Comparison of ENCODE assay signal across 30 cellular contexts in genomic region chr1:18481921-18482701, GRCh38. TPM values are rescaled to one million over a fixed set of nuclear protein-coding genes. Genes with fewer than 3 reads are reported as not detected.
DNase-seq lines count a peak whose midpoint lies in the region; ATAC-seq, FAIRE-seq and TF ChIP-seq lines count a peak whose summit lies in the region.
"Had no signal": no experiment of that assay in that cellular context is flagged by ENCODE, and none has a peak within 500 bp of the region (broad histone marks: within the 10 kb centered on the region; RNA-seq: fewer than 3 reads in every experiment).

No MANE protein-coding gene starts in this region.

- H3K9me1 ChIP-seq in K562 (ENCODE audit: control insufficient read depth, insufficient read depth, low read length): no peaks in the 10 kb centered on the region

- H4K20me1 ChIP-seq in SK-N-SH (ENCODE audit: insufficient read depth): no peaks in the 10 kb centered on the region
- peaks cover 10% of the 10 kb centered on the region for H4K20me1 ChIP-seq in K562 (replicated peaks; ENCODE audit: control insufficient read depth, insufficient read depth, low read length)
- no peaks in the 10 kb centered on the region for H4K20me1 ChIP-seq in neural progenitor cell (ENCODE audit: low read depth)

- FAIRE-seq in K562 (lab: Jason Lieb, UNC): no peak
- FAIRE-seq: G401.6, GM18507 had no signal

- intact Hi-C loops in K562 (cut with micrococcal nuclease) (no loop called here), right lobe of liver (cut with DNase I) (no loop called here), psoas muscle (cut with DNase I) (no loop called here)

- H3K27me3 ChIP-seq in SK-N-SH (ENCODE audit: insufficient read depth) (no peaks in the 10 kb centered on the region), K562 (ENCODE audit: control insufficient read depth in 2 of 2, insufficient read depth in 2 of 2, low read length in 2 of 2) (peaks cover 14 to 51% of the 10 kb centered on the region in 2 experiments; a peak in 4 of 5 replicates), right lobe of liver (no peaks in the 10 kb centered on the region), psoas muscle (ENCODE audit: insufficient read depth in 3 of 3, low read length in 2 of 3) (peaks cover 0 to 43% (median 14%) of the 10 kb centered on the region in 3 donors), neural progenitor cell (no peaks in the 10 kb centered on the region)
- H3K27me3 ChIP-seq: cardiac muscle cell had no signal

- H3K79me2 ChIP-seq in SK-N-SH (ENCODE audit: insufficient read depth): no peaks in the 10 kb centered on the region
- H3K79me2 ChIP-seq in K562 (ENCODE audit: control insufficient read depth, insufficient read depth, low read length): no peaks in the 10 kb centered on the region
- no peaks in the 10 kb centered on the region for H3K79me2 ChIP-seq in neural progenitor cell (ENCODE audit: low read depth)

- H3K4me2 ChIP-seq in SK-N-SH: no peak overlapping the region
- H3K4me2 ChIP-seq in K562 (ENCODE audit: insufficient read depth, low read length): no peak overlapping the region
- no peak overlapping the region for H3K4me2 ChIP-seq in neural progenitor cell
- H3K4me2 ChIP-seq: KMS-11 had no signal

- H2AFZ ChIP-seq in SK-N-SH (ENCODE audit: low read depth) (no peak overlapping the region), K562 (ENCODE audit: low read depth, low read length) (no peak overlapping the region), neural progenitor cell (replicated peaks) (no peak overlapping the region)

- H3K36me3 Mint-ChIP-seq in neural progenitor cell (no peaks in the 10 kb centered on the region), T-helper 17 cell (ENCODE audit: low read depth) (no peaks in the 10 kb centered on the region)
- H3K36me3 Mint-ChIP-seq: stimulated activated memory B cell treated with anti-CD40 and anti-IgM and Interleukin-4, amounts not matched to agents 10 μg/mL and 1 μg/mL and 100 μg/mL, for 72 hours had no signal

- H3K9me2 ChIP-seq in SK-N-SH: no peaks in the 10 kb centered on the region

- H3F3A ChIP-seq in SK-N-SH (replicated peaks; ENCODE audit: insufficient read depth) (no peaks in the 10 kb centered on the region), neural progenitor cell (ENCODE audit: low read depth) (no peaks in the 10 kb centered on the region)

- no peak overlapping the region for H3K9ac ChIP-seq in SK-N-SH
- no peak overlapping the region for H3K9ac ChIP-seq in K562 (ENCODE audit: insufficient read depth in 1 of 2, low read depth in 2 of 2, low read length in 2 of 2)
- H3K9ac ChIP-seq in neural progenitor cell: no peak overlapping the region
- H3K9ac ChIP-seq: KMS-11 had no signal

- H3K27me3 Mint-ChIP-seq in neural progenitor cell (ENCODE audit: insufficient read depth, low read depth) (peaks cover 12% of the 10 kb centered on the region), T-helper 17 cell (peaks cover 48% of the 10 kb centered on the region)

- no peak overlapping the region for H3K27ac ChIP-seq in SK-N-SH (ENCODE audit: low read depth in 2 of 2, low read length in 1 of 2)
- H3K27ac ChIP-seq in K562 (ENCODE audit: extremely low read depth, low read depth, low read length): no peak overlapping the region
- peak overlapping the region in 1 of 3 donors; percentile 74 for H3K27ac ChIP-seq in right lobe of liver
- no peak overlapping the region for H3K27ac ChIP-seq in psoas muscle
- H3K27ac ChIP-seq in neural progenitor cell: no peak overlapping the region
- H3K27ac ChIP-seq: cardiac muscle cell, epithelial cell of prostate, heart right ventricle, KMS-11, RWPE1 had no signal

- H3K4me1 ChIP-seq in SK-N-SH (ENCODE audit: control insufficient read depth in 1 of 2, insufficient read depth in 2 of 2, low read depth in 1 of 2, low read length in 1 of 2): peaks cover 0 to 4% of the 10 kb centered on the region in 2 experiments; a peak in 1 of 4 replicates
- H3K4me1 ChIP-seq in K562 (replicated peaks in 1 of 2; ENCODE audit: control insufficient read depth in 2 of 2, insufficient read depth in 2 of 2, low read length in 2 of 2): peaks cover 0 to 18% of the 10 kb centered on the region in 2 experiments; a peak in 2 of 5 replicates
- peaks cover 0 to 26% (median 4%) of the 10 kb centered on the region in 4 donors for H3K4me1 ChIP-seq in right lobe of liver
- no peaks in the 10 kb centered on the region for H3K4me1 ChIP-seq in psoas muscle
- H3K4me1 ChIP-seq in neural progenitor cell: peaks cover 19% of the 10 kb centered on the region

- in situ Hi-C loops in K562 (cut with MboI): no loop called here

- H3K4me3 Mint-ChIP-seq in neural progenitor cell (no peak overlapping the region), T-helper 17 cell (no peak overlapping the region)
- H3K4me3 Mint-ChIP-seq: activated CD8-positive, alpha-beta T cell treated with anti-CD3 and anti-CD28 coated beads, Interleukin-2, amount 10 ng/mL, durations not matched to agents 7 days and 5 days; activated T-cell treated with anti-CD3 and anti-CD28 coated beads, Interleukin-2, amount 50 U/mL, for 4 hours; neural crest cell; stimulated activated memory B cell treated with anti-CD40 and anti-IgM and Interleukin-4, amounts not matched to agents 10 μg/mL and 1 μg/mL and 100 μg/mL, for 72 hours had no signal

- CTCF ChIA-PET in SK-N-SH (lab: Yijun Ruan, JAX): no interaction called here
- CTCF ChIA-PET in K562 (lab: Yijun Ruan, JAX; ENCODE audit: low intra/inter-chr PET ratio): no interaction called here

- H3K27ac Mint-ChIP-seq in neural progenitor cell (no peak overlapping the region), T-helper 17 cell (no peak overlapping the region)
- H3K27ac Mint-ChIP-seq: activated CD8-positive, alpha-beta T cell treated with anti-CD3 and anti-CD28 coated beads, Interleukin-2, amount 10 ng/mL, durations not matched to agents 7 days and 5 days; progenitor cell of endocrine pancreas; stimulated activated memory B cell treated with anti-CD40 and anti-IgM and Interleukin-4, amounts not matched to agents 10 μg/mL and 1 μg/mL and 100 μg/mL, for 72 hours had no signal

- H3K4me1 Mint-ChIP-seq in neural progenitor cell (peaks cover 24% of the 10 kb centered on the region), T-helper 17 cell (peaks cover 9% of the 10 kb centered on the region)

- H3K4me3 ChIP-seq in SK-N-SH (ENCODE audit: low read depth in 2 of 2, low read length in 1 of 2) (no peak overlapping the region), K562 (no peak overlapping the region), right lobe of liver (peak overlapping the region in 2 of 3 donors; percentile 32 to 55), psoas muscle (no peak overlapping the region), neural progenitor cell (no peak overlapping the region)
- H3K4me3 ChIP-seq: cardiac muscle cell, heart right ventricle, mucosa of descending colon had no signal

- no TSS peak for BruUV-seq in K562 (replicated peaks; lab: Mats Ljungman, UMichigan)

- no peak for TF ChIP-seq EP300 in SK-N-SH (IDR thresholded peaks at IDR 0.05; ENCODE audit: borderline replicate concordance in 1 of 2, low read depth in 1 of 2, low read length in 1 of 2)
- TF ChIP-seq EP300 in K562 (IDR thresholded peaks at IDR 0.05; ENCODE audit: low read length): no peak

- no peak for TF ChIP-seq POLR2A in K562 (conservative IDR thresholded peaks at IDR 0.05)
- no peak for TF ChIP-seq POLR2A in right lobe of liver (IDR thresholded peaks at IDR 0.05)

- peak; percentile 61 for DNase-seq in SK-N-SH
- peak in 1 of 4 experiments; percentile 6 for DNase-seq in K562 (ENCODE audit: extremely low read depth in 1 of 4, low spot score in 3 of 4)
- no peak for DNase-seq in right lobe of liver
- DNase-seq in psoas muscle: no peak
- no peak for DNase-seq in NCI-H1092 (lab: John Stamatoyannopoulos, UW)
- DNase-seq in neural progenitor cell (ENCODE audit: low spot score): no peak
- no peak for DNase-seq in T-helper 17 cell
- DNase-seq: 8988T; activated CD4-positive, CD25-positive, alpha-beta regulatory T cell treated with anti-CD3 and anti-CD28 coated beads, Interleukin-2, amount 50 U/mL, for 72 hours; activated CD8-positive, alpha-beta T cell treated with anti-CD3 and anti-CD28 coated beads, Interleukin-2, amount 10 ng/mL, durations not matched to agents 7 days and 5 days; activated naive CD4-positive, alpha-beta T cell; activated T-cell treated with anti-CD3 and anti-CD28 coated beads, Interleukin-2, amount 50 U/mL, for 4 hours; amniotic stem cell; foreskin fibroblast; HCEC 1CT; heart right ventricle; left ventricle myocardium superior; stimulated activated CD4-positive, alpha-beta T cell treated with anti-CD3 and anti-CD28 coated beads, Interleukin-1b, Interleukin-23, amount 100 ng/mL, for 48 hours had no signal

- TF ChIP-seq RAD21 in SK-N-SH (IDR thresholded peaks at IDR 0.05; ENCODE audit: low read length) (no peak), K562 (CRISPR knock-in tag; conservative IDR thresholded peaks at IDR 0.05 in 1 of 2, IDR thresholded peaks at IDR 0.05 in 1 of 2) (no peak)

- H3K36me3 ChIP-seq in SK-N-SH (replicated peaks in 1 of 2; ENCODE audit: control insufficient read depth in 1 of 2, insufficient read depth in 2 of 2, low read length in 1 of 2) (no peaks in the 10 kb centered on the region), K562 (ENCODE audit: control insufficient read depth, insufficient read depth, low read length) (no peaks in the 10 kb centered on the region), right lobe of liver (no peaks in the 10 kb centered on the region), psoas muscle (ENCODE audit: insufficient read depth in 1 of 2, low read depth in 1 of 2) (no peaks in the 10 kb centered on the region), neural progenitor cell (no peaks in the 10 kb centered on the region)
- H3K36me3 ChIP-seq: cardiac muscle cell, heart right ventricle had no signal

- POLR2A ChIA-PET in SK-N-SH (lab: Yijun Ruan, JAX) (no interaction called here), K562 (lab: Yijun Ruan, JAX) (no interaction called here)

- no peak for TF ChIP-seq CTCF in SK-N-SH (IDR thresholded peaks at IDR 0.05)
- TF ChIP-seq CTCF in K562 (IDR thresholded peaks at IDR 0.05 in 2 of 3, conservative IDR thresholded peaks at IDR 0.05 in 1 of 3; ENCODE audit: insufficient read depth in 2 of 3, low read depth in 1 of 3, low read length in 3 of 3): no peak
- TF ChIP-seq CTCF in right lobe of liver (IDR thresholded peaks at IDR 0.05): no peak
- no peak for TF ChIP-seq CTCF in psoas muscle (IDR thresholded peaks at IDR 0.05)
- no peak for TF ChIP-seq CTCF in neural progenitor cell (IDR thresholded peaks at IDR 0.05)

- WGBS in SK-N-SH (ENCODE audit: low lambda C conversion rate): 40% methylated on average over 6 of the region's 49 CpGs
- WGBS in K562 (ENCODE audit: insufficient coverage, low coverage, missing lambda C conversion rate): 16% methylated on average over 46 of the region's 49 CpGs
- 100% methylated on average over 1 of the region's 49 CpGs for WGBS in right lobe of liver (ENCODE audit: insufficient coverage, low coverage, low lambda C conversion rate, missing lambda C conversion rate)
- 57 to 58% (median 58%) methylated on average over 39 to 49 of the region's 49 CpGs for WGBS in psoas muscle, 3 donors

- ATAC-seq in SK-N-SH treated with all-trans-retinoic acid at 6 μM for 48 hours (no peak), K562 (peak; percentile 57), right lobe of liver (no peak), psoas muscle (no peak), T-helper 17 cell (no peak)
- ATAC-seq: activated CD8-positive, alpha-beta T cell treated with anti-CD3 and anti-CD28 coated beads, Interleukin-2, amount 10 ng/mL, durations not matched to agents 7 days and 5 days; activated T-cell treated with anti-CD3 and anti-CD28 coated beads, Interleukin-2, amount 50 U/mL, for 4 hours; left ventricle myocardium superior; stimulated activated memory B cell treated with anti-CD40 and anti-IgM and Interleukin-4, amounts not matched to agents 10 μg/mL and 1 μg/mL and 100 μg/mL, for 72 hours had no signal

- H3K9me3 Mint-ChIP-seq in neural progenitor cell: no peaks in the 10 kb centered on the region
- H3K9me3 Mint-ChIP-seq: activated T-cell treated with anti-CD3 and anti-CD28 coated beads, Interleukin-2, amount 50 U/mL, for 4 hours; neural crest cell had no signal

- no peaks in the 10 kb centered on the region for H3K9me3 ChIP-seq in SK-N-SH
- H3K9me3 ChIP-seq in K562 (replicated peaks; ENCODE audit: control insufficient read depth, insufficient read depth, low read depth, low read length): no peaks in the 10 kb centered on the region
- H3K9me3 ChIP-seq in right lobe of liver: no peaks in the 10 kb centered on the region
- H3K9me3 ChIP-seq in psoas muscle: no peaks in the 10 kb centered on the region
- no peaks in the 10 kb centered on the region for H3K9me3 ChIP-seq in neural progenitor cell (ENCODE audit: low read depth)
- no peaks in the 10 kb centered on the region for H3K9me3 ChIP-seq in T-helper 17 cell (ENCODE audit: control insufficient read depth, low read length, poor library complexity, severe bottlenecking)
- H3K9me3 ChIP-seq: heart right ventricle, mucosa of descending colon had no signal

RNA-seq across cellular contexts. Expression of gene KLHDC7A, which starts 1.4 kb away (rescaled TPM):
- polyA plus RNA-seq in SK-N-SH (2012; rRNA removed): not detected in 2 replicates
- polyA plus RNA-seq in SK-N-SH (2012; cell fraction: cytosol; rRNA removed): not detected in 2 replicates
- polyA plus RNA-seq in SK-N-SH (2012; cell fraction: nucleus; rRNA removed): not detected in 2 replicates
- total RNA-seq in K562 (2011; cell fraction: chromatin; rRNA removed; ENCODE audit: low replicate concordance): not detected in 2 replicates
- total RNA-seq in K562 (2011; cell fraction: nucleolus; rRNA removed): not detected in 2 replicates
- not detected in 2 replicates for total RNA-seq in K562 (2011; cell fraction: nucleoplasm; rRNA removed)
- total RNA-seq in K562 (2014; rRNA removed): 0.04 TPM in 1 of 2 replicates, not detected in the other
- total RNA-seq in K562 (2014; rRNA removed; fragmentation: Illumina TruSeq; extraction: Trizol): not detected in 2 replicates
- 0.04 TPM in 1 of 2 replicates, not detected in the other for total RNA-seq in K562 (2015; rRNA removed; fragmentation: Illumina TruSeq; extraction: Trizol)
- 0.02 TPM in 1 of 2 replicates, not detected in the other for total RNA-seq in K562 (2021)
- not detected in 2 replicates for polyA plus RNA-seq in K562 (2011; rRNA removed)
- not detected in 2 replicates for polyA plus RNA-seq in K562 (2011; cell fraction: cytosol; rRNA removed)
- not detected in 2 replicates for polyA plus RNA-seq in K562 (2011; cell fraction: nucleus; rRNA removed)
- 0.08 and 0.16 TPM in 2 replicates for polyA plus RNA-seq in K562 (2012)
- 0.01 TPM in 1 of 2 replicates, not detected in the other for polyA plus RNA-seq in K562 (2014; fragmentation: Illumina TruSeq; extraction: Trizol)
- polyA plus RNA-seq in K562 (2014; fragmentation: Nextera tagmentation; extraction: Ambion mirVana): not detected
- 0.01 TPM in 1 of 2 replicates, not detected in the other for polyA plus RNA-seq in K562 (2014; rRNA removed)
- not detected in 2 replicates for polyA minus RNA-seq in K562 (2011; rRNA and poly(A)+ RNA removed)
- not detected in 2 replicates for polyA minus RNA-seq in K562 (2011; cell fraction: cytosol; rRNA and poly(A)+ RNA removed)
- polyA minus RNA-seq in K562 (2011; cell fraction: nucleus; rRNA and poly(A)+ RNA removed): not detected in 2 replicates
- total RNA-seq in right lobe of liver: 1 to 10 TPM; 2.3 to 9.2 (median 6.9) TPM
- not detected for total RNA-seq in psoas muscle
- polyA plus RNA-seq in psoas muscle: under 1 TPM in 1 of 3 donors, not detected in 2; 0.01 TPM
- 0.53 TPM in 1 of 2 replicates, not detected in the other for total RNA-seq in neural progenitor cell (ENCODE audit: low replicate concordance)
- not detected for total RNA-seq in T-helper 17 cell
- total RNA-seq: activated CD8-positive, alpha-beta T cell treated with anti-CD3 and anti-CD28 coated beads, Interleukin-2, amount 10 ng/mL, durations not matched to agents 7 days and 5 days; activated T-cell treated with anti-CD3 and anti-CD28 coated beads, Interleukin-2, amount 50 U/mL, for 4 hours; cardiac muscle cell; left ventricle myocardium superior; neural crest cell; skeletal muscle tissue had no signal
- polyA plus RNA-seq: cardiac muscle cell, heart right ventricle had no signal

Comparison
In these comparisons a context has a peak if more than half of its experiments do, and no peak if none do; other contexts are left out.
1. H3K4me3 ChIP-seq: peak in right lobe of liver (2 of 3); none in SK-N-SH (0 of 2), K562 (single experiment), psoas muscle (single experiment) and neural progenitor cell (single experiment).
2. Of the 27 proteins assayed by ChIP-seq in both K562 and SK-N-SH: peak only in K562: GABPA; only in SK-N-SH: none; in both: none; in neither: 26.